ENCODE assay signal across 20 cellular contexts in the genomic region with DNA sequence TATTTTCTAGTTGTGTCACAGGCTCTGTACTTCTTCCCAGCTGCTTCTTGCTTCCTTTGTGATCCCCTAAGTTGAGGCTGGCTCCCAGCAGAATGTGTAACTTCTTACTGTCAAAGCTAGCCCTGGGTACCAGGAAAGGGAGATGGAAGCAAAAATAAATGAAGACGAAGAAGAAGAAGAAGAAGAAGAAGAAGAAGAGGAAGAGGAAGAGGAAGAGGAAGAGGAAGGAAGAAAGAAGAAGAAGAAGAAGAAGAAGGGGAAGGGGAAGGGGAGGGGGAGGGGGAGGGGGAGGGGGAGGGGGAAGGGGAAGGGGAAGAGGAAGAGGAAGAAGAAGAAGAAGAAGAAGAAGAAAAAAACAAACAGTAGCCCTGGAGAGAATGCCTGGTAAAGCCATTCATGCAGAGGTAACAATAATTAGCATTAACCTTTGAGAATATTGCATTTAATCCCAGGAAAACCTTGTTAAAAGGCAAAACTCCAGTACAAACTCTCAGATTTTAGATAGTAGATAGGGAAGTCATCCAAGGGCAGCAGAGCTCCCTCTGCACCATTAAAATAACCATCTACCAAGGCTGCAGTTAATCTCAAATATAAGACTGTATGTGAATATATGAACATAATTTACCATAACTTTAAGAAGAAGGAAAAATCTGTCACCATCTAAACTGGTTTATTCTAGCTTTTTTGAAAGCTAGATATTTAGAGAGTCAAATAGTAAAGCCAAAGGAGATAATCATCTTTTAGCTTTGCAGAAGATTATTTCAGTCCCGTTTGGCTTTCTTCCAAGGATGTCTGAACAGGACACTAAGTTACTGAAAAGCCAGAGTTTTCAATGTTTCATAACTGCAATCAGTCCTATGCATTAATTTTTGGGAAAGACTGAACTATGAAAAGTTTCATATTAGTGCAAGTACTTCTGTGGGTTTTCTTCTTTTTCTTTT.
"Had no signal": no experiment of that assay in that cellular context is flagged by ENCODE, and none has a peak within 500 bp of the region (broad histone marks: within the 10 kb centered on the region; RNA-seq: fewer than 3 reads in every experiment).

No MANE protein-coding gene starts in this region.

- H3K36me3 Mint-ChIP-seq: activated naive CD4-positive, alpha-beta T cell treated with anti-CD3 and anti-CD28 coated beads, Interleukin-2, amount 10 ng/mL, durations not matched to agents 7 days and 5 days; natural killer cell; stimulated activated naive B cell treated with anti-CD40 and anti-IgM and Interleukin-4, amounts not matched to agents 10 μg/mL and 1 μg/mL and 100 μg/mL, for 72 hours had no signal

- H3K27ac Mint-ChIP-seq: activated naive CD4-positive, alpha-beta T cell treated with anti-CD3 and anti-CD28 coated beads, Interleukin-2, amount 10 ng/mL, durations not matched to agents 7 days and 5 days; activated T-helper 2 cell treated with anti-CD3 and anti-CD28 coated beads, Interferon-gamma antibody, Interleukin-2, Interleukin-4, amounts not matched to agents 10 μg/mL and 5 μg/mL and 100 μg/mL, durations not matched to agents 14 hours and 24 hours and 36 hours; endodermal cell; natural killer cell had no signal

- H3K36me3 ChIP-seq: cardiac muscle cell, left ventricle myocardium inferior, tibial artery, uterus, WERI-Rb-1 had no signal

- H3K4me1 ChIP-seq: left ventricle myocardium inferior, tibial artery, uterus had no signal

- DNase-seq: activated CD4-positive, alpha-beta T cell treated with anti-CD3 and anti-CD28 coated beads, Interleukin-2, amount 50 U/mL, for 48 hours; activated naive CD4-positive, alpha-beta T cell treated with anti-CD3 and anti-CD28 coated beads, Interleukin-2, amount 10 ng/mL, durations not matched to agents 7 days and 5 days; dorsolateral prefrontal cortex; endodermal cell; hypothalamus; left ventricle myocardium inferior; mesendoderm; natural killer cell; nucleus accumbens; posterior cingulate gyrus; retina; stimulated activated CD4-positive, alpha-beta T cell treated with anti-CD3 and anti-CD28 coated beads, Interleukin-15, amount 100 ng/mL, for 24 hours; stimulated activated CD4-positive, alpha-beta T cell treated with anti-CD3 and anti-CD28 coated beads, Interleukin-4, amount 100 ng/mL, for 1 hour; stimulated activated naive B cell treated with anti-CD40 and anti-IgM and Interleukin-4, amounts not matched to agents 10 μg/mL and 1 μg/mL and 100 μg/mL, for 72 hours; tibial artery; uterus; WERI-Rb-1 had no signal

- ATAC-seq: natural killer cell; stimulated activated naive B cell treated with anti-CD40 and anti-IgM and Interleukin-4, amounts not matched to agents 10 μg/mL and 1 μg/mL and 100 μg/mL, for 72 hours had no signal

- H3K27me3 ChIP-seq: cardiac muscle cell, tibial artery, uterus had no signal

- H3K27ac ChIP-seq: cardiac muscle cell, dorsolateral prefrontal cortex, left ventricle myocardium inferior, skin epidermis, tibial artery, uterus, WERI-Rb-1 had no signal

- H3K4me1 Mint-ChIP-seq: activated naive CD4-positive, alpha-beta T cell treated with anti-CD3 and anti-CD28 coated beads, Interleukin-2, amount 10 ng/mL, durations not matched to agents 7 days and 5 days; endodermal cell; natural killer cell had no signal

- H3K4me3 ChIP-seq: cardiac muscle cell, dorsolateral prefrontal cortex, left ventricle myocardium inferior, skin epidermis, tibial artery, uterus had no signal

- H3K9me3 ChIP-seq: left ventricle myocardium inferior, tibial artery, uterus had no signal

- H3K4me3 Mint-ChIP-seq: activated naive CD4-positive, alpha-beta T cell treated with anti-CD3 and anti-CD28 coated beads, Interleukin-2, amount 10 ng/mL, durations not matched to agents 7 days and 5 days; endodermal cell; natural killer cell; stimulated activated naive B cell treated with anti-CD40 and anti-IgM and Interleukin-4, amounts not matched to agents 10 μg/mL and 1 μg/mL and 100 μg/mL, for 72 hours had no signal

- H3K9me3 Mint-ChIP-seq: activated naive CD4-positive, alpha-beta T cell treated with anti-CD3 and anti-CD28 coated beads, Interleukin-2, amount 10 ng/mL, durations not matched to agents 7 days and 5 days; activated T-helper 2 cell treated with anti-CD3 and anti-CD28 coated beads, Interferon-gamma antibody, Interleukin-2, Interleukin-4, amounts not matched to agents 10 μg/mL and 5 μg/mL and 100 μg/mL, durations not matched to agents 14 hours and 24 hours and 36 hours; natural killer cell had no signal
